1 cellular context compared by ENCODE assay signal in the genomic region with DNA sequence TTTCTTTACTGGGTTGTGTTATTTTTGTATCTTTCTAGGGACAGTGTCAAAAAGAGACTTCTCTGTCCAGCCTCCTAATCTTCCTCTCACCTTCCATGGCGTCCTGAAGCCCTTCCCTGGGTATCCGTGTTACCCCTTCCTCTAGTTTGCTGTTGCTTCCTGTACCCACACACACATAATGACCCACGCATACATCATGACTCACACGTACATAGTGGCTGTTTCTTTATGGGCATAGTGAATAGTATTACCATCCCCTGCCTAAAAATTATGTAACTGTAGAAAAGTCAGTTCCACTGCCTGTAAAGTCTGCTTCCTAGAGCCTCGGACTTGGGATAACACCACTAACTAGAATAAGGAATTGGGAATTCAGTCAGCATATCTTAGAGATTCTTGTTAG.
TF ChIP-seq lines count a peak whose summit lies in the region.

No MANE protein-coding gene starts in this region.

TF ChIP-seq in HEK293, 187 proteins besides CTCF, POLR2A, EP300 and RAD21 (continued from another document):
- TF ChIP-seq, protein P1, sequence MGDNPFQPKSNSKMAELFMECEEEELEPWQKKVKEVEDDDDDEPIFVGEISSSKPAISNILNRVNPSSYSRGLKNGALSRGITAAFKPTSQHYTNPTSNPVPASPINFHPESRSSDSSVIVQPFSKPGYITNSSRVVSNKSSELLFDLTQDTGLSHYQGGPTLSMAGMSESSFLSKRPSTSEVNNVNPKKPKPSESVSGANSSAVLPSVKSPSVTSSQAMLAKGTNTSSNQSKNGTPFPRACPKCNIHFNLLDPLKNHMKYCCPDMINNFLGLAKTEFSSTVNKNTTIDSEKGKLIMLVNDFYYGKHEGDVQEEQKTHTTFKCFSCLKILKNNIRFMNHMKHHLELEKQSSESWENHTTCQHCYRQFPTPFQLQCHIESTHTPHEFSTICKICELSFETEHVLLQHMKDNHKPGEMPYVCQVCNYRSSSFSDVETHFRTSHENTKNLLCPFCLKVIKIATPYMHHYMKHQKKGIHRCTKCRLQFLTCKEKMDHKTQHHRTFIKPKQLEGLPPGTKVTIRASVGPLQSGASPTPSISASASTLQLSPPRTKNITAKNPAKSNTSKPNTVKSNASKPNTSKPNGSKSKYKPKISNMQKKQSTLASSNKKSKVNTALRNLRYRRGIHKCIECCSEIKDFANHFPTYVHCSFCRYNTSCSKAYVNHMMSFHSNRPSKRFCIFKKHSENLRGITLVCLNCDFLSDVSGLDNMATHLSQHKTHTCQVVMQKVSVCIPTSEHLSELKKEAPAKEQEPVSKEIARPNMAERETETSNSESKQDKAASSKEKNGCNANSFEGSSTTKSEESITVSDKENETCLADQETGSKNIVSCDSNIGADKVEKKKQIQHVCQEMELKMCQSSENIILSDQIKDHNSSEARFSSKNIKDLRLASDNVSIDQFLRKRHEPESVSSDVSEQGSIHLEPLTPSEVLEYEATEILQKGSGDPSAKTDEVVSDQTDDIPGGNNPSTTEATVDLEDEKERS (tag by site-specific recombination; IDR thresholded peaks at IDR 0.05): no peak
- TF ChIP-seq, protein P2, sequence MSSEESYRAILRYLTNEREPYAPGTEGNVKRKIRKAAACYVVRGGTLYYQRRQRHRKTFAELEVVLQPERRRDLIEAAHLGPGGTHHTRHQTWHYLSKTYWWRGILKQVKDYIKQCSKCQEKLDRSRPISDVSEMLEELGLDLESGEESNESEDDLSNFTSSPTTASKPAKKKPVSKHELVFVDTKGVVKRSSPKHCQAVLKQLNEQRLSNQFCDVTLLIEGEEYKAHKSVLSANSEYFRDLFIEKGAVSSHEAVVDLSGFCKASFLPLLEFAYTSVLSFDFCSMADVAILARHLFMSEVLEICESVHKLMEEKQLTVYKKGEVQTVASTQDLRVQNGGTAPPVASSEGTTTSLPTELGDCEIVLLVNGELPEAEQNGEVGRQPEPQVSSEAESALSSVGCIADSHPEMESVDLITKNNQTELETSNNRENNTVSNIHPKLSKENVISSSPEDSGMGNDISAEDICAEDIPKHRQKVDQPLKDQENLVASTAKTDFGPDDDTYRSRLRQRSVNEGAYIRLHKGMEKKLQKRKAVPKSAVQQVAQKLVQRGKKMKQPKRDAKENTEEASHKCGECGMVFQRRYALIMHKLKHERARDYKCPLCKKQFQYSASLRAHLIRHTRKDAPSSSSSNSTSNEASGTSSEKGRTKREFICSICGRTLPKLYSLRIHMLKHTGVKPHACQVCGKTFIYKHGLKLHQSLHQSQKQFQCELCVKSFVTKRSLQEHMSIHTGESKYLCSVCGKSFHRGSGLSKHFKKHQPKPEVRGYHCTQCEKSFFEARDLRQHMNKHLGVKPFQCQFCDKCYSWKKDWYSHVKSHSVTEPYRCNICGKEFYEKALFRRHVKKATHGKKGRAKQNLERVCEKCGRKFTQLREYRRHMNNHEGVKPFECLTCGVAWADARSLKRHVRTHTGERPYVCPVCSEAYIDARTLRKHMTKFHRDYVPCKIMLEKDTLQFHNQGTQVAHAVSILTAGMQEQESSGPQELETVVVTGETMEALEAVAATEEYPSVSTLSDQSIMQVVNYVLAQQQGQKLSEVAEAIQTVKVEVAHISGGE (tag by site-specific recombination; conservative IDR thresholded peaks at IDR 0.05; ENCODE audit: low read depth): no peak
- TF ChIP-seq ZNF37A (tag by site-specific recombination; IDR thresholded peaks at IDR 0.05): no peak
